12 cellular contexts compared by ENCODE assay signal in genomic region chr19:15303105-15303780, GRCh38. TPM values are rescaled to one million over a fixed set of nuclear protein-coding genes. Genes with fewer than 3 reads are reported as not detected.
DNase-seq lines count a peak whose midpoint lies in the region; ATAC-seq and TF ChIP-seq lines count a peak whose summit lies in the region.
"Had no signal": no experiment of that assay in that cellular context is flagged by ENCODE, and none has a peak within 500 bp of the region (broad histone marks: within the 10 kb centered on the region; RNA-seq: fewer than 3 reads in every experiment).

No MANE protein-coding gene starts in this region.

- H3K9me3 ChIP-seq in OCI-LY7 (ENCODE audit: low read length) (no peaks in the 10 kb centered on the region), mammary epithelial cell (replicated peaks; ENCODE audit: insufficient read depth, low read length) (no peaks in the 10 kb centered on the region)

- H3K79me2 ChIP-seq in OCI-LY7 (ENCODE audit: insufficient read depth, low read depth, low read length): peaks cover 99% of the 10 kb centered on the region
- H3K79me2 ChIP-seq in mammary epithelial cell (ENCODE audit: insufficient read depth, low read length): peaks cover 99% of the 10 kb centered on the region

- in situ Hi-C loops in mammary epithelial cell (cut with MboI; ENCODE audit: low sequenced_read_pairs in 2 of 2): no loop called here

- TF ChIP-seq CTCF in AG10803 (conservative IDR thresholded peaks at IDR 0.05; ENCODE audit: low read length) (no peak), OCI-LY7 (conservative IDR thresholded peaks at IDR 0.05; ENCODE audit: low read length) (no peak), mammary epithelial cell (conservative IDR thresholded peaks at IDR 0.05 in 1 of 2, IDR thresholded peaks at IDR 0.05 in 1 of 2; ENCODE audit: extremely low read depth in 1 of 2, insufficient read depth in 1 of 2, low read depth in 1 of 2, low read length in 2 of 2) (no peak), natural killer cell (IDR thresholded peaks at IDR 0.05) (no peak)

- no TSS peak for BruUV-seq in OCI-LY7 (replicated peaks; lab: Mats Ljungman, UMichigan)
- no TSS peak for BruUV-seq in mammary epithelial cell (replicated peaks; lab: Mats Ljungman, UMichigan)

- H3K27ac Mint-ChIP-seq in natural killer cell: peak overlapping the region; percentile 78 to 81

- H3K36me3 ChIP-seq in OCI-LY7 (ENCODE audit: insufficient read depth, low read length): no peaks in the 10 kb centered on the region
- H3K36me3 ChIP-seq in mammary epithelial cell (ENCODE audit: insufficient read depth, low read length): no peaks in the 10 kb centered on the region

- POLR2A ChIA-PET in OCI-LY7 (lab: Charles Lee): interaction anchor here (0.6 to 2.5 kb wide), 6 partner anchors 12 to 1552 kb away, joined by 3 to 9 read pairs (median 4); no protein-coding TSS in a partner anchor

- H3K9ac ChIP-seq in mammary epithelial cell (ENCODE audit: insufficient read depth, low read length): no peak overlapping the region

- H3K27me3 Mint-ChIP-seq in natural killer cell (ENCODE audit: low read depth in 2 of 2): no peaks in the 10 kb centered on the region

- intact Hi-C loops in OCI-LY7 (cut with micrococcal nuclease; ENCODE audit: unreplicated experiment): no loop called here
- intact Hi-C loops in mammary epithelial cell (cut with micrococcal nuclease): no loop called here
- intact Hi-C loops in natural killer cell (cut with micrococcal nuclease): loop anchor here (2.0 kb wide), 1 partner anchor 14 kb away; no protein-coding TSS in a partner anchor

- peaks cover 69% of the 10 kb centered on the region for H4K20me1 ChIP-seq in OCI-LY7 (ENCODE audit: insufficient read depth, low read length)
- H4K20me1 ChIP-seq in mammary epithelial cell (ENCODE audit: insufficient read depth, low read length): peaks cover 53% of the 10 kb centered on the region

- H2AFZ ChIP-seq in OCI-LY7 (ENCODE audit: low read length) (no peak overlapping the region), mammary epithelial cell (ENCODE audit: low read depth, low read length) (no peak overlapping the region)

- dilution Hi-C loops in mammary epithelial cell (cut with HindIII; ENCODE audit: low sequenced_read_pairs): no loop called here

- H3K4me2 ChIP-seq in OCI-LY7 (ENCODE audit: low read length) (peak overlapping the region; percentile 43; the same call in 1 of the 2 replicates), mammary epithelial cell (ENCODE audit: insufficient read depth, low read depth, low read length) (no peak overlapping the region)

- peak overlapping the region; percentile 31 for H3K4me3 Mint-ChIP-seq in natural killer cell

- CTCF ChIA-PET in OCI-LY7 (lab: Charles Lee; ENCODE audit: unreplicated experiment) (interaction anchor here (0.7 kb wide), 1 partner anchor 9 kb away, joined by 3 read pairs; no protein-coding TSS in a partner anchor), mammary epithelial cell (lab: Charles Lee; ENCODE audit: low non-redundant PET) (no interaction called here)

- WGBS in mammary epithelial cell (ENCODE audit: low coverage, missing lambda C conversion rate): 53% methylated on average over 7 of the region's 7 CpGs

- H3K9me2 ChIP-seq in OCI-LY7 (ENCODE audit: insufficient read depth, low read length): no peaks in the 10 kb centered on the region

- H3K36me3 Mint-ChIP-seq in natural killer cell: no peaks in the 10 kb centered on the region

- H3K4me3 ChIP-seq in AG10803 (ENCODE audit: low read length): no peak overlapping the region
- H3K4me3 ChIP-seq in OCI-LY7 (ENCODE audit: low read depth, low read length, poor library complexity, severe bottlenecking): no peak overlapping the region
- H3K4me3 ChIP-seq in mammary epithelial cell (replicated peaks in 1 of 3; ENCODE audit: insufficient read depth in 1 of 3, low read depth in 2 of 3, low read length in 3 of 3): no peak overlapping the region

- ATAC-seq in natural killer cell (no peak), HG02938 (IDR thresholded peaks at IDR 0.05; ENCODE audit: unreplicated experiment) (no peak)

- peak; percentile 37 for DNase-seq in AG10803 (ENCODE audit: low read depth)
- no peak for DNase-seq in OCI-LY7 (ENCODE audit: low spot score)
- DNase-seq in mammary epithelial cell: no peak
- no peak for DNase-seq in natural killer cell
- no peak for DNase-seq in OCI-M1 (lab: John Stamatoyannopoulos, UW)
- no peak for DNase-seq in nucleus accumbens (lab: John Stamatoyannopoulos, UW)
- DNase-seq in HPDE6-E6E7 (ENCODE audit: extremely low spot score): no peak
- DNase-seq: COR-L47, NCI-H2171 treated with DMSO at 0.1 percent for 48 hours, occipital lobe, SW 1271 had no signal

- no peaks in the 10 kb centered on the region for H3K27me3 ChIP-seq in mammary epithelial cell (ENCODE audit: insufficient read depth, low read length)

- H3K27ac ChIP-seq in OCI-LY7 (ENCODE audit: low read depth, low read length, poor library complexity, severe bottlenecking): peak overlapping the region; percentile 27
- H3K27ac ChIP-seq in mammary epithelial cell (ENCODE audit: insufficient read depth, low read depth, low read length): peak overlapping the region; percentile 19

- no peaks in the 10 kb centered on the region for H3K9me3 Mint-ChIP-seq in natural killer cell

- H3K4me1 ChIP-seq in OCI-LY7 (ENCODE audit: insufficient read depth, low read length, poor library complexity, severe bottlenecking): peaks cover 82% of the 10 kb centered on the region
- peaks cover 25% of the 10 kb centered on the region for H3K4me1 ChIP-seq in mammary epithelial cell (ENCODE audit: insufficient read depth, low read length)

- H3K4me1 Mint-ChIP-seq in natural killer cell: peaks cover 73 to 84% of the 10 kb centered on the region in 2 donors

RNA-seq across cellular contexts. Expression of gene BRD4, which starts 29.1 kb away (rescaled TPM):
- total RNA-seq in OCI-LY7 (2014; rRNA removed; shearing (Covaris generic)): 22.6 and 33.6 TPM in 2 replicates
- total RNA-seq in OCI-LY7 (2022): 143 and 157 TPM in 2 replicates
- total RNA-seq in mammary epithelial cell: 100 to 1,000 TPM in 1 of 2 donors, 10 to 100 TPM in 1; 22.2 to 113 TPM
- 9.9 TPM for polyA plus RNA-seq in mammary epithelial cell
- polyA minus RNA-seq in mammary epithelial cell: 166 TPM
- total RNA-seq in natural killer cell: 100 to 1,000 TPM in 1 of 3 donors, 10 to 100 TPM in 2; 91.9 to 116 (median 98.3) TPM
